ENCODE assay signal across 8 cellular contexts in genomic region chr13:76723551-76724232, GRCh38.
DNase-seq lines count a peak whose midpoint lies in the region; ATAC-seq and TF ChIP-seq lines count a peak whose summit lies in the region.

No MANE protein-coding gene starts in this region.

- DNase-seq in HL-60 (ENCODE audit: low read depth in 1 of 2, low spot score in 1 of 2), result peak; percentile 43 to 83
- DNase-seq in brain pericyte (ENCODE audit: low read depth, low spot score), result peak; percentile 15
- DNase-seq in lung (ENCODE audit: low spot score), result peak; percentile 30
- no peak for DNase-seq in OCI-LY7 (ENCODE audit: low spot score)
- DNase-seq in left colon, result no peak
- no peak for DNase-seq in NCI-H748 treated with DMSO at 0.1 percent for 48 hours (lab: John Stamatoyannopoulos, UW)
- no peak for DNase-seq in NCI-H1048 (lab: John Stamatoyannopoulos, UW)

- intact Hi-C loops in OCI-LY7 (cut with micrococcal nuclease; ENCODE audit: unreplicated experiment) (no loop called here), left colon (cut with DNase I, micrococcal nuclease) (no loop called here)

- no peaks in the 10 kb centered on the region for H3K79me2 ChIP-seq in OCI-LY7 (ENCODE audit: insufficient read depth, low read depth, low read length)

- H3K9me2 ChIP-seq in OCI-LY7 (ENCODE audit: insufficient read depth, low read length), result no peaks in the 10 kb centered on the region

- H3K4me1 ChIP-seq in lung (ENCODE audit: control insufficient read depth in 2 of 2, insufficient read depth in 2 of 2, low read length in 2 of 2) (peaks cover 4 to 5% of the 10 kb centered on the region in 2 donors), OCI-LY7 (ENCODE audit: insufficient read depth, low read length, poor library complexity, severe bottlenecking) (no peaks in the 10 kb centered on the region)

- no peak overlapping the region for H3K4me3 ChIP-seq in HL-60 (replicated peaks; ENCODE audit: insufficient read depth, low read length)
- H3K4me3 ChIP-seq in lung, result no peak overlapping the region
- no peak overlapping the region for H3K4me3 ChIP-seq in OCI-LY7 (ENCODE audit: low read depth, low read length, poor library complexity, severe bottlenecking)

- H3K27me3 ChIP-seq in HL-60 (ENCODE audit: insufficient read depth, poor library complexity, severe bottlenecking) (no peaks in the 10 kb centered on the region), lung (ENCODE audit: control insufficient read depth, insufficient read depth) (no peaks in the 10 kb centered on the region)

- peak; percentile 70 for ATAC-seq in GM18502 (IDR thresholded peaks at IDR 0.05; ENCODE audit: poor library complexity, unreplicated experiment)
- peak; percentile 34 for ATAC-seq in lung (ENCODE audit: insufficient read depth, low FRiP score)
- ATAC-seq in left colon, result no peak

- H3K27ac ChIP-seq in HL-60 (replicated peaks), result peak overlapping the region; percentile 53
- H3K27ac ChIP-seq in lung (ENCODE audit: low read depth in 1 of 2, low read length in 1 of 2), result peak overlapping the region in 1 of 2 donors; percentile 39
- no peak overlapping the region for H3K27ac ChIP-seq in OCI-LY7 (ENCODE audit: low read depth, low read length, poor library complexity, severe bottlenecking)

- no peak overlapping the region for H3K4me2 ChIP-seq in OCI-LY7 (ENCODE audit: low read length)

- H4K20me1 ChIP-seq in OCI-LY7 (ENCODE audit: insufficient read depth, low read length), result no peaks in the 10 kb centered on the region

- H3K9me3 ChIP-seq in lung (ENCODE audit: control insufficient read depth in 2 of 2, insufficient read depth in 1 of 2, low read length in 1 of 2) (peaks cover 0 to 2% of the 10 kb centered on the region in 2 donors), OCI-LY7 (ENCODE audit: low read length) (no peaks in the 10 kb centered on the region)

- TF ChIP-seq CTCF in HL-60 (IDR thresholded peaks at IDR 0.05; ENCODE audit: insufficient read depth, low read length) (no peak), lung (IDR thresholded peaks at IDR 0.05; ENCODE audit: control extremely low read depth, extremely low read depth) (no peak), OCI-LY7 (conservative IDR thresholded peaks at IDR 0.05; ENCODE audit: low read length) (no peak)

- CTCF ChIA-PET in OCI-LY7 (lab: Charles Lee; ENCODE audit: unreplicated experiment), result no interaction called here

- no TSS peak for BruUV-seq in OCI-LY7 (replicated peaks; lab: Mats Ljungman, UMichigan)

- POLR2A ChIA-PET in OCI-LY7 (lab: Charles Lee), result interaction anchor here (0.5 kb wide), 1 partner anchor 168 kb away, joined by 3 read pairs; no protein-coding TSS in a partner anchor

- no peaks in the 10 kb centered on the region for H3K36me3 ChIP-seq in lung (ENCODE audit: control insufficient read depth in 2 of 2, insufficient read depth in 2 of 2, low read length in 2 of 2)
- no peaks in the 10 kb centered on the region for H3K36me3 ChIP-seq in OCI-LY7 (ENCODE audit: insufficient read depth, low read length)

- H2AFZ ChIP-seq in OCI-LY7 (ENCODE audit: low read length), result no peak overlapping the region

- WGBS in lung, 2 donors, result 21 to 35% methylated on average over 5 of the region's 5 CpGs

Comparison
In these comparisons a context has a peak if more than half of its experiments do, and no peak if none do; other contexts are left out.
1. DNase-seq: peak in HL-60 (2 of 2), brain pericyte (single experiment) and lung (single experiment); none in OCI-LY7 (single experiment), left colon (0 of 2), NCI-H748 treated with DMSO at 0.1 percent for 48 hours (single experiment) and NCI-H1048 (single experiment).